ENCODE assay signal across 8 cellular contexts in the genomic region with DNA sequence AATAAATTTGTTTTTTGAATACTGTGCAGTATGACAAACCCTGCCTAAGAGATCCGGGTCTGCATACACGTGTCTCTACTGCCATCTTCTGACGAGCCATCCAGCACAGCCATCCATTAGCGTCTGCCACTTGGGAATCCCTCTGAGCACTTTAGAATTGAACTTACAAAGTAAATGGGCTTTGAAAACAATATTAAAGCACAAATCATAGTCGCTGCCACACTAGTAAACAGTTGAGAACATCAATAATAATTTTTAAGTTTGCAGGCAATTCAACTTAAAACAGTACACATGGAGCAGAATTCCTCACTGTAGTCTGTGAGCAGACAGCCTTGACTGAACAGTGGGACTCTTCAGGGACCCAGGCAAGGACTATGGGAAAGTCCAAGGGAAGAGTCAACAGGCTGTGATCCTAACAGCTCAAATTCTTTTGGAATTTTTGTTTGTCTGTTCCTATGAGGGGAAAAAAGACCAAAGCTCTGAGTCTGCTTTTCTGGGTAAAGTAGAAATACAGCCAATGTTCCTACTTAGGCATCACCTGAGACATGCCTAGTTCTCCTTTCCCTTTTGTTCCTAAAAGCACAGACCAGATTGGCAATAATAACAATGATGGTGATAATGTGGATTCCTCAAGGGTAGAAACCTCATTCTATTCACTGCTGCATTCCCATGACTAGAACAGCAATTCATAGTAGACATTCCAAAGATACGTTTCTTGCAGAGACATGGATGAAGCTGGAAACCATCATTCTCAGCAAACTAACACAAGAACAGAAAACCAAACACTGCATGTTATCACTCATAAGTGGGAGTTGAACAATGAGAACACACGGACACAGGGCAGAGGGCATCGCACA.
A peak's percentile ranks its signal among the peaks of the same experiment; 100 is the strongest.
DNase-seq lines count a peak whose midpoint lies in the region; ATAC-seq, FAIRE-seq and TF ChIP-seq lines count a peak whose summit lies in the region.

No MANE protein-coding gene starts in this region.

- H3K27ac ChIP-seq in Panc1 (ENCODE audit: low read length) = no peak overlapping the region
- peak overlapping the region in 2 of 4 donors; percentile 57 to 73 for H3K27ac ChIP-seq in gastroesophageal sphincter
- H3K27ac ChIP-seq in pancreas = no peak overlapping the region

- H3K4me1 ChIP-seq in Panc1 (ENCODE audit: control insufficient read depth, insufficient read depth, low read length) (no peaks in the 10 kb centered on the region), gastroesophageal sphincter (peaks cover 0 to 30% (median 9%) of the 10 kb centered on the region in 3 donors), pancreas (no peaks in the 10 kb centered on the region)

- 0 to 8% methylated on average over 5 to 6 of the region's 8 CpGs for WGBS in gastroesophageal sphincter (ENCODE audit: low coverage in 1 of 2), 2 donors
- 18 to 20% methylated on average over 8 of the region's 8 CpGs for WGBS in pancreas, 2 donors

- no peaks in the 10 kb centered on the region for H3K36me3 ChIP-seq in Panc1 (ENCODE audit: control insufficient read depth, insufficient read depth, low read length)
- H3K36me3 ChIP-seq in gastroesophageal sphincter = no peaks in the 10 kb centered on the region
- no peaks in the 10 kb centered on the region for H3K36me3 ChIP-seq in pancreas

- no peak for TF ChIP-seq POLR2A in gastroesophageal sphincter (IDR thresholded peaks at IDR 0.05)

- H3K4me3 ChIP-seq in Panc1 (ENCODE audit: low read depth in 2 of 2, low read length in 2 of 2) = no peak overlapping the region
- no peak overlapping the region for H3K4me3 ChIP-seq in gastroesophageal sphincter
- no peak overlapping the region for H3K4me3 ChIP-seq in pancreas

- peak; percentile 53 for DNase-seq in GM04504 (ENCODE audit: low read depth)
- peak; percentile 68 for DNase-seq in KBM-7
- DNase-seq in Panc1 (ENCODE audit: low read depth, low spot score) = peak; percentile 43
- DNase-seq in activated T-helper 9 cell treated with anti-CD3 and anti-CD28 coated beads, Interleukin-2, amount 50 U/mL, for 16 hours (ENCODE audit: low read depth) = peak; percentile 9
- peak in 4 of 6 donors; percentile 17 to 53 (median 43) for DNase-seq in pancreas
- no peak for DNase-seq in mesenteric fat pad (ENCODE audit: low spot score)

- no peaks in the 10 kb centered on the region for H3K9me3 ChIP-seq in Panc1 (ENCODE audit: control insufficient read depth, insufficient read depth, low read depth, low read length)
- no peaks in the 10 kb centered on the region for H3K9me3 ChIP-seq in gastroesophageal sphincter
- H3K9me3 ChIP-seq in pancreas = no peaks in the 10 kb centered on the region

- TF ChIP-seq CTCF in Panc1 (IDR thresholded peaks at IDR 0.05) (peak; percentile 86), gastroesophageal sphincter (IDR thresholded peaks at IDR 0.05) (peak; percentile 47 to 85 (median 72)), pancreas (IDR thresholded peaks at IDR 0.05) (peak in 3 of 4 donors; percentile 47 to 55 (median 52))

- no peak for FAIRE-seq in pancreas (lab: Jason Lieb, UNC)

- in situ Hi-C loops in KBM-7 (cut with MboI; ENCODE audit: low pct_unique_long_range_greater_than_20kb, low sequenced_read_pairs) = no loop called here
- in situ Hi-C loops in Panc1 (cut with HindIII; ENCODE audit: low pct_unique_long_range_greater_than_20kb, low sequenced_read_pairs) = no loop called here

- no peaks in the 10 kb centered on the region for H3K27me3 ChIP-seq in Panc1 (ENCODE audit: control insufficient read depth, insufficient read depth, low read length)
- no peaks in the 10 kb centered on the region for H3K27me3 ChIP-seq in gastroesophageal sphincter
- H3K27me3 ChIP-seq in pancreas = no peaks in the 10 kb centered on the region

- CTCF ChIA-PET in Panc1 (lab: Charles Lee) = no interaction called here

- ATAC-seq in GM21825 (IDR thresholded peaks at IDR 0.05; ENCODE audit: unreplicated experiment) = peak; percentile 57
- ATAC-seq in Panc1 = peak; percentile 98
- ATAC-seq in gastroesophageal sphincter = peak; percentile 88
- peak; percentile 63 to 97 (median 96) for ATAC-seq in pancreas

- no peak for TF ChIP-seq EP300 in gastroesophageal sphincter (IDR thresholded peaks at IDR 0.05)

- no TSS peak for BruUV-seq in Panc1 (replicated peaks; lab: Mats Ljungman, UMichigan)

- intact Hi-C loops in Panc1 (cut with micrococcal nuclease; ENCODE audit: unreplicated experiment) (loop anchor here (1.0 kb wide), 1 partner anchor 466 kb away; no protein-coding TSS in a partner anchor), pancreas (cut with DNase I) (no loop called here)

- POLR2A ChIA-PET in Panc1 (lab: Charles Lee) = no interaction called here
